Comparison of ENCODE assay signal across 8 cellular contexts in genomic region chr10:102502029-102502336, GRCh38. TPM values are rescaled to one million over a fixed set of nuclear protein-coding genes. Genes with fewer than 3 reads are reported as not detected.
DNase-seq lines count a peak whose midpoint lies in the region; ATAC-seq and TF ChIP-seq lines count a peak whose summit lies in the region.

No MANE protein-coding gene starts in this region.

- TF ChIP-seq CTCF in GM06990 (IDR thresholded peaks at IDR 0.05; ENCODE audit: insufficient read depth, low read length, poor library complexity, severe bottlenecking) = no peak
- no peak for TF ChIP-seq CTCF in glutamatergic neuron (IDR thresholded peaks at IDR 0.05; ENCODE audit: partially characterized antibody, unreplicated experiment)
- TF ChIP-seq CTCF in omental fat pad (IDR thresholded peaks at IDR 0.05) = peak in 1 of 3 donors; percentile 52
- no peak for TF ChIP-seq CTCF in testis (IDR thresholded peaks at IDR 0.05)

- H3K36me3 ChIP-seq in GM06990 (ENCODE audit: control insufficient read depth, insufficient read depth, low read length) (no peaks in the 10 kb centered on the region; the same call in 1 of the 2 replicates), SK-N-MC (ENCODE audit: insufficient read depth, low read length) (no peaks in the 10 kb centered on the region), testis (ENCODE audit: low read depth, missing control alignments) (no peaks in the 10 kb centered on the region)

- no peaks in the 10 kb centered on the region for H3K9me3 Mint-ChIP-seq in activated naive CD8-positive, alpha-beta T cell treated with anti-CD3 and anti-CD28 coated beads for 36 hours
- no peaks in the 10 kb centered on the region for H3K9me3 Mint-ChIP-seq in glutamatergic neuron (ENCODE audit: unreplicated experiment)

- peaks cover 25% of the 10 kb centered on the region for H3K4me1 Mint-ChIP-seq in activated naive CD8-positive, alpha-beta T cell treated with anti-CD3 and anti-CD28 coated beads for 36 hours
- H3K4me1 Mint-ChIP-seq in glutamatergic neuron (ENCODE audit: low read depth, unreplicated experiment) = peaks cover 11% of the 10 kb centered on the region

- no peak overlapping the region for H3K4me3 Mint-ChIP-seq in activated naive CD8-positive, alpha-beta T cell treated with anti-CD3 and anti-CD28 coated beads for 36 hours
- H3K4me3 Mint-ChIP-seq in glutamatergic neuron (ENCODE audit: unreplicated experiment) = no peak overlapping the region

- peak overlapping the region; percentile 85 for H3K9ac ChIP-seq in SK-N-MC (ENCODE audit: insufficient read length)

- peaks cover 18% of the 10 kb centered on the region for H3K4me1 ChIP-seq in testis

- peak; percentile 91 for DNase-seq in GM06990 (ENCODE audit: extremely low read depth, insufficient read length)
- DNase-seq in NCI-H1092 (lab: John Stamatoyannopoulos, UW) = peak; percentile 95
- peak; percentile 87 for DNase-seq in SK-N-MC (ENCODE audit: low read depth, low spot score)
- peak; percentile 99 for DNase-seq in activated naive CD8-positive, alpha-beta T cell treated with anti-CD3 and anti-CD28 coated beads for 36 hours
- DNase-seq in glutamatergic neuron = peak; percentile 97
- peak; percentile 92 for DNase-seq in omental fat pad (ENCODE audit: low spot score)
- DNase-seq in testis = peak; percentile 100

- intact Hi-C loops in testis (cut with DNase I; ENCODE audit: low total_unique reads) = loop anchor here (5.0 to 10.0 kb wide), 2 partner anchors 80 to 143 kb away; partner anchors contain the start of gene TRIM8

- H3K27me3 Mint-ChIP-seq in activated naive CD8-positive, alpha-beta T cell treated with anti-CD3 and anti-CD28 coated beads for 36 hours = no peaks in the 10 kb centered on the region
- no peaks in the 10 kb centered on the region for H3K27me3 Mint-ChIP-seq in glutamatergic neuron (ENCODE audit: unreplicated experiment)

- peak overlapping the region; percentile 83 for H3K4me3 ChIP-seq in GM06990 (replicated peaks; ENCODE audit: low read depth, low read length)
- peak overlapping the region; percentile 91 for H3K4me3 ChIP-seq in SK-N-MC
- peak overlapping the region; percentile 95 to 98 for H3K4me3 ChIP-seq in testis

- no peak overlapping the region for H3K27ac Mint-ChIP-seq in activated naive CD8-positive, alpha-beta T cell treated with anti-CD3 and anti-CD28 coated beads for 36 hours
- no peak overlapping the region for H3K27ac Mint-ChIP-seq in glutamatergic neuron (ENCODE audit: unreplicated experiment)

- peak; percentile 72 for ATAC-seq in HG02610 (IDR thresholded peaks at IDR 0.05; ENCODE audit: unreplicated experiment)
- ATAC-seq in omental fat pad (ENCODE audit: low FRiP score) = peak; percentile 88

- H3K9me3 ChIP-seq in SK-N-MC (ENCODE audit: low read depth, low read length) (no peaks in the 10 kb centered on the region), testis (no peaks in the 10 kb centered on the region)

- H3K27ac ChIP-seq in SK-N-MC (no peak overlapping the region; the same call in 1 of the 2 replicates), testis (peak overlapping the region; percentile 94 to 96)

- 0% methylated on average over 1 to 19 of the region's 19 CpGs for WGBS in testis, 2 donors

- H3K36me3 Mint-ChIP-seq in activated naive CD8-positive, alpha-beta T cell treated with anti-CD3 and anti-CD28 coated beads for 36 hours = peaks cover 5% of the 10 kb centered on the region
- H3K36me3 Mint-ChIP-seq in glutamatergic neuron (ENCODE audit: unreplicated experiment) = no peaks in the 10 kb centered on the region

- H3K27me3 ChIP-seq in GM06990 (replicated peaks; ENCODE audit: control insufficient read depth, insufficient read depth, low read length) = no peaks in the 10 kb centered on the region
- H3K27me3 ChIP-seq in testis = no peaks in the 10 kb centered on the region

- no peak for TF ChIP-seq POLR2A in testis (IDR thresholded peaks at IDR 0.05)

RNA-seq across cellular contexts. Expression of gene ACTR1A, which starts 0.5 kb away (rescaled TPM):
- total RNA-seq in activated naive CD8-positive, alpha-beta T cell treated with anti-CD3 and anti-CD28 coated beads for 36 hours = 10 to 100 TPM; 51.1 to 54.9 TPM
- 250 TPM for total RNA-seq in glutamatergic neuron (ENCODE audit: unreplicated experiment)
- 100 to 1,000 TPM in 3 of 4 donors, 10 to 100 TPM in 1; 81.8 to 117 (median 113) TPM for total RNA-seq in omental fat pad
- total RNA-seq in testis = 10 to 100 TPM; 97.6 to 97.7 TPM
- polyA plus RNA-seq in testis (ENCODE audit: insufficient read depth, low read depth, low replicate concordance) = 126 TPM

RNA-seq across cellular contexts. Expression of gene SUFU, which starts 1.8 kb away (rescaled TPM):
- 1 to 10 TPM; 5.7 to 6.0 TPM for total RNA-seq in activated naive CD8-positive, alpha-beta T cell treated with anti-CD3 and anti-CD28 coated beads for 36 hours
- 19.9 TPM for total RNA-seq in glutamatergic neuron (ENCODE audit: unreplicated experiment)
- total RNA-seq in omental fat pad = 10 to 100 TPM in 1 of 4 donors, 1 to 10 TPM in 3; 3.7 to 10.1 (median 7.1) TPM
- 10 to 100 TPM; 16.5 to 22.9 TPM for total RNA-seq in testis
- 28.4 TPM for polyA plus RNA-seq in testis (ENCODE audit: insufficient read depth, low read depth, low replicate concordance)

RNA-seq across cellular contexts. Expression of gene C10orf95, which starts 50.6 kb away (rescaled TPM):
- under 1 TPM; 0.49 to 0.62 TPM for total RNA-seq in activated naive CD8-positive, alpha-beta T cell treated with anti-CD3 and anti-CD28 coated beads for 36 hours
- total RNA-seq in glutamatergic neuron (ENCODE audit: unreplicated experiment) (not detected), omental fat pad (under 1 TPM in 1 of 4 donors, not detected in 3; 0.84 TPM), testis (1 to 10 TPM in 1 of 2 donors, under 1 TPM in 1; 0.55 to 1.3 TPM)
- 0.29 TPM for polyA plus RNA-seq in testis (ENCODE audit: insufficient read depth, low read depth, low replicate concordance)
